ENCODE assay signal across 13 cellular contexts in genomic region chr4:74402692-74403460, GRCh38. TPM values are rescaled to one million over a fixed set of nuclear protein-coding genes. Genes with fewer than 3 reads are reported as not detected.
A peak's percentile ranks its signal among the peaks of the same experiment; 100 is the strongest.
DNase-seq lines count a peak whose midpoint lies in the region; ATAC-seq and TF ChIP-seq lines count a peak whose summit lies in the region.
"Had no signal": no experiment of that assay in that cellular context is flagged by ENCODE, and none has a peak within 500 bp of the region (broad histone marks: within the 10 kb centered on the region; RNA-seq: fewer than 3 reads in every experiment).

No MANE protein-coding gene starts in this region.

- WGBS in mammary epithelial cell (ENCODE audit: low coverage, missing lambda C conversion rate): 92% methylated on average over 5 of the region's 5 CpGs

- DNase-seq in NOMO-1 treated with dmso at 0.1 percent for 144 hours (lab: John Stamatoyannopoulos, UW; ENCODE audit: unreplicated experiment) (peak; percentile 24), erythroblast (lab: John Stamatoyannopoulos, UW) (no peak), DMS 273 treated with DMSO at 0.1 percent for 48 hours (lab: John Stamatoyannopoulos, UW) (no peak), mammary epithelial cell (no peak), GM10266 (ENCODE audit: extremely low spot score) (no peak)
- DNase-seq: brain microvascular endothelial cell, mesenchymal stem cell had no signal

- no peak for TF ChIP-seq CTCF in mammary epithelial cell (conservative IDR thresholded peaks at IDR 0.05 in 1 of 2, IDR thresholded peaks at IDR 0.05 in 1 of 2; ENCODE audit: extremely low read depth in 1 of 2, insufficient read depth in 1 of 2, low read depth in 1 of 2, low read length in 2 of 2)
- no peak for TF ChIP-seq CTCF in GM10266 (IDR thresholded peaks at IDR 0.05; ENCODE audit: control insufficient read depth, insufficient read depth, low read depth, missing control alignments)

- no peak overlapping the region for H3K27ac ChIP-seq in mammary epithelial cell (ENCODE audit: insufficient read depth, low read depth, low read length)
- H3K27ac ChIP-seq: brain microvascular endothelial cell, SK-N-MC, skin epidermis had no signal

- dilution Hi-C loops in mammary epithelial cell (cut with HindIII; ENCODE audit: low sequenced_read_pairs): no loop called here

- peaks cover 12% of the 10 kb centered on the region for H3K4me1 ChIP-seq in mammary epithelial cell (ENCODE audit: insufficient read depth, low read length)

- in situ Hi-C loops in mammary epithelial cell (cut with MboI; ENCODE audit: low sequenced_read_pairs in 2 of 2): no loop called here

- H3K9ac ChIP-seq in mammary epithelial cell (ENCODE audit: insufficient read depth, low read length): no peak overlapping the region

- no TSS peak for BruUV-seq in mammary epithelial cell (replicated peaks; lab: Mats Ljungman, UMichigan)

- no peak overlapping the region for H2AFZ ChIP-seq in mammary epithelial cell (ENCODE audit: low read depth, low read length)

- peaks cover 3% of the 10 kb centered on the region for H3K9me3 ChIP-seq in mammary epithelial cell (replicated peaks; ENCODE audit: insufficient read depth, low read length)

- peak; percentile 99 for ATAC-seq in GM18498 (IDR thresholded peaks at IDR 0.05; ENCODE audit: unreplicated experiment)
- ATAC-seq in GM21360 (IDR thresholded peaks at IDR 0.05; ENCODE audit: unreplicated experiment): peak; percentile 84
- peak; percentile 88 for ATAC-seq in HG03039 (IDR thresholded peaks at IDR 0.05; ENCODE audit: unreplicated experiment)

- CTCF ChIA-PET in mammary epithelial cell (lab: Charles Lee; ENCODE audit: low non-redundant PET): no interaction called here

- no peaks in the 10 kb centered on the region for H3K36me3 ChIP-seq in mammary epithelial cell (ENCODE audit: insufficient read depth, low read length)
- H3K36me3 ChIP-seq: brain microvascular endothelial cell had no signal

- H4K20me1 ChIP-seq in mammary epithelial cell (ENCODE audit: insufficient read depth, low read length): no peaks in the 10 kb centered on the region

- no peak for TF ChIP-seq POLR2A in erythroblast (IDR thresholded peaks at IDR 0.05; ENCODE audit: low read length)

- H3K4me3 ChIP-seq in mammary epithelial cell (replicated peaks in 1 of 3; ENCODE audit: insufficient read depth in 1 of 3, low read depth in 2 of 3, low read length in 3 of 3): no peak overlapping the region
- H3K4me3 ChIP-seq: SK-N-MC, skin epidermis had no signal

- no peak overlapping the region for H3K4me2 ChIP-seq in mammary epithelial cell (ENCODE audit: insufficient read depth, low read depth, low read length)

- H3K27me3 ChIP-seq in mammary epithelial cell (ENCODE audit: insufficient read depth, low read length): no peaks in the 10 kb centered on the region
- H3K27me3 ChIP-seq: brain microvascular endothelial cell had no signal

- H3K79me2 ChIP-seq in mammary epithelial cell (ENCODE audit: insufficient read depth, low read length): no peaks in the 10 kb centered on the region

- intact Hi-C loops in mammary epithelial cell (cut with micrococcal nuclease): no loop called here

RNA-seq across cellular contexts. Expression of gene EREG, which starts 37.9 kb away (rescaled TPM):
- total RNA-seq in mammary epithelial cell: 10 to 100 TPM in 1 of 2 donors, 1 to 10 TPM in 1; 9.5 to 44.0 TPM
- 13.2 TPM for polyA plus RNA-seq in mammary epithelial cell
- 22.7 TPM for polyA minus RNA-seq in mammary epithelial cell
- total RNA-seq: HT1080 had no signal

RNA-seq across cellular contexts. Expression of gene AREG, which starts 42.1 kb away (rescaled TPM):
- total RNA-seq in mammary epithelial cell: 1,000 to 10,000 TPM in 1 of 2 donors, 100 to 1,000 TPM in 1; 540 to 2,145 TPM
- 1,137 TPM for polyA plus RNA-seq in mammary epithelial cell
- 894 TPM for polyA minus RNA-seq in mammary epithelial cell
